11 cellular contexts compared by ENCODE assay signal in genomic region chr11:456533-456932, GRCh38. TPM values are rescaled to one million over a fixed set of nuclear protein-coding genes. Genes with fewer than 3 reads are reported as not detected.
DNase-seq lines count a peak whose midpoint lies in the region; ATAC-seq and TF ChIP-seq lines count a peak whose summit lies in the region.
"Had no signal": no experiment of that assay in that cellular context is flagged by ENCODE, and none has a peak within 500 bp of the region (broad histone marks: within the 10 kb centered on the region; RNA-seq: fewer than 3 reads in every experiment).

No MANE protein-coding gene starts in this region.

- no peak overlapping the region for H3K4ac ChIP-seq in H9 (ENCODE audit: low read depth, low read length)

- no peak overlapping the region for H2BK12ac ChIP-seq in H9 (ENCODE audit: insufficient read length, low read depth, low read length)

- H4K8ac ChIP-seq in H9 (replicated peaks; ENCODE audit: insufficient read length, low read depth, low read length) = no peak overlapping the region

- H4K20me1 ChIP-seq in H9 (ENCODE audit: control insufficient read depth, insufficient read depth, insufficient read length) (no peaks in the 10 kb centered on the region), OCI-LY7 (ENCODE audit: insufficient read depth, low read length) (no peaks in the 10 kb centered on the region)

- H4K5ac ChIP-seq in H9 (ENCODE audit: insufficient read length, low read depth, low read length) = no peak overlapping the region

- no peak for TF ChIP-seq CTCF in GM10248 (IDR thresholded peaks at IDR 0.05; ENCODE audit: control extremely low read depth, extremely low read depth, low read depth, missing control alignments)
- TF ChIP-seq CTCF in H9 (conservative IDR thresholded peaks at IDR 0.05) = no peak
- no peak for TF ChIP-seq CTCF in neural crest cell (conservative IDR thresholded peaks at IDR 0.05)
- no peak for TF ChIP-seq CTCF in OCI-LY7 (conservative IDR thresholded peaks at IDR 0.05; ENCODE audit: low read length)

- H3K4me3 Mint-ChIP-seq in H9 = peak overlapping the region; percentile 19 to 61; a peak in 3 of 5 replicates
- peak overlapping the region; percentile 34 for H3K4me3 Mint-ChIP-seq in activated T-helper 1 cell treated with anti-CD3 and anti-CD28 coated beads, Interleukin-12 subunit alpha, Interleukin-12 subunit beta, Interleukin-2, Interleukin-4 antibody, amounts not matched to agents 30 ng/mL and 10 ng/mL and 1 ng/mL, durations not matched to agents 14 hours and 24 hours and 36 hours
- peak overlapping the region; percentile 6 for H3K4me3 Mint-ChIP-seq in neural crest cell

- no peaks in the 10 kb centered on the region for H3K9me3 ChIP-seq in H9 (ENCODE audit: control insufficient read depth, low read depth, low read length)
- H3K9me3 ChIP-seq in OCI-LY7 (ENCODE audit: low read length) = no peaks in the 10 kb centered on the region
- H3K9me3 ChIP-seq: HAP-1 had no signal

- H3K56ac ChIP-seq in H9 (ENCODE audit: insufficient read length, low read depth, low read length) = no peak overlapping the region

- no peaks in the 10 kb centered on the region for H3K23me2 ChIP-seq in H9 (ENCODE audit: insufficient read length, low read depth, low read length, poor library complexity, severe bottlenecking)

- H3K4me1 ChIP-seq in H9 (ENCODE audit: insufficient read depth, low read length) (no peaks in the 10 kb centered on the region), OCI-LY7 (ENCODE audit: insufficient read depth, low read length, poor library complexity, severe bottlenecking) (peaks cover 12% of the 10 kb centered on the region)

- no peak overlapping the region for H3K18ac ChIP-seq in H9 (ENCODE audit: insufficient read length, low read depth, low read length)

- ATAC-seq in GM18511 (IDR thresholded peaks at IDR 0.05; ENCODE audit: unreplicated experiment) (no peak), GM19395 (IDR thresholded peaks at IDR 0.05; ENCODE audit: unreplicated experiment) (no peak)

- no peaks in the 10 kb centered on the region for H3K9me2 ChIP-seq in OCI-LY7 (ENCODE audit: insufficient read depth, low read length)

- DNase-seq in GM10248 (ENCODE audit: extremely low spot score) (peak; percentile 72), H9 (no peak), neural crest cell (ENCODE audit: low read depth, low spot score) (no peak), OCI-LY7 (ENCODE audit: low spot score) (no peak), NOMO-1 treated with dmso at 0.1 percent for 144 hours (lab: John Stamatoyannopoulos, UW; ENCODE audit: unreplicated experiment) (no peak)
- peak; percentile 24 for DNase-seq in activated T-helper 1 cell treated with anti-CD3 and anti-CD28 coated beads, Interleukin-12 subunit alpha, Interleukin-12 subunit beta, Interleukin-2, Interleukin-4 antibody, amounts not matched to agents 30 ng/mL and 10 ng/mL and 1 ng/mL, durations not matched to agents 14 hours and 24 hours and 36 hours (ENCODE audit: low spot score)
- DNase-seq: DMS79, NCI-H1105 treated with DMSO at 0.1 percent for 48 hours had no signal

- no peak overlapping the region for H2BK20ac ChIP-seq in H9 (ENCODE audit: low read depth, low read length, poor library complexity, severe bottlenecking)

- H3K79me2 ChIP-seq in H9 (ENCODE audit: insufficient read depth, low read length) = peaks cover 13% of the 10 kb centered on the region; the same call in 1 of the 2 replicates
- no peaks in the 10 kb centered on the region for H3K79me2 ChIP-seq in OCI-LY7 (ENCODE audit: insufficient read depth, low read depth, low read length)

- CTCF ChIA-PET in GM10248 (lab: Yijun Ruan, JAX) = interaction anchor here (1.0 to 1.7 kb wide), 4 partner anchors 8 to 62 kb away, joined by 3 to 8 read pairs (median 4); no protein-coding TSS in a partner anchor
- CTCF ChIA-PET in OCI-LY7 (lab: Charles Lee; ENCODE audit: unreplicated experiment) = no interaction called here

- H2BK15ac ChIP-seq in H9 (ENCODE audit: low read depth, low read length) = no peak overlapping the region

- H3K27me3 ChIP-seq in H9 (ENCODE audit: insufficient read depth, low read length) = no peaks in the 10 kb centered on the region

- H3T11ph ChIP-seq in H9 (ENCODE audit: low read length) = no peak overlapping the region

- no peak overlapping the region for H2AFZ ChIP-seq in H9 (ENCODE audit: low read length)
- no peak overlapping the region for H2AFZ ChIP-seq in OCI-LY7 (ENCODE audit: low read length)

- no peak overlapping the region for H2BK5ac ChIP-seq in H9 (ENCODE audit: insufficient read length, low read length)

- WGBS in H9 (ENCODE audit: extremely low coverage, insufficient read length, low lambda C conversion rate) = no CpG with 5 or more reads among the region's 7 CpGs

- no peak overlapping the region for H3K9ac ChIP-seq in H9 (ENCODE audit: extremely low read depth, insufficient read length, low read length)

- H3K4me1 Mint-ChIP-seq in H9 (peaks cover 37 to 38% of the 10 kb centered on the region in 2 experiments), neural crest cell (peaks cover 2% of the 10 kb centered on the region)
- H3K4me1 Mint-ChIP-seq in activated T-helper 1 cell treated with anti-CD3 and anti-CD28 coated beads, Interleukin-12 subunit alpha, Interleukin-12 subunit beta, Interleukin-2, Interleukin-4 antibody, amounts not matched to agents 30 ng/mL and 10 ng/mL and 1 ng/mL, durations not matched to agents 14 hours and 24 hours and 36 hours (ENCODE audit: low read depth) = peaks cover 25% of the 10 kb centered on the region

- no peaks in the 10 kb centered on the region for H3K27me3 Mint-ChIP-seq in H9 (ENCODE audit: low read depth)
- no peaks in the 10 kb centered on the region for H3K27me3 Mint-ChIP-seq in activated T-helper 1 cell treated with anti-CD3 and anti-CD28 coated beads, Interleukin-12 subunit alpha, Interleukin-12 subunit beta, Interleukin-2, Interleukin-4 antibody, amounts not matched to agents 30 ng/mL and 10 ng/mL and 1 ng/mL, durations not matched to agents 14 hours and 24 hours and 36 hours (ENCODE audit: insufficient read depth)
- no peaks in the 10 kb centered on the region for H3K27me3 Mint-ChIP-seq in neural crest cell (ENCODE audit: low read depth)

- H3K23ac ChIP-seq in H9 (ENCODE audit: insufficient read length, low read depth, low read length) = no peak overlapping the region

- POLR2A ChIA-PET in GM10248 (lab: Yijun Ruan, JAX) = interaction anchor here (0.8 kb wide), 1 partner anchor 44 kb away, joined by 3 read pairs; no protein-coding TSS in a partner anchor
- POLR2A ChIA-PET in OCI-LY7 (lab: Charles Lee) = no interaction called here

- H3K4me2 ChIP-seq in H9 (ENCODE audit: insufficient read depth, insufficient read length, low read length) (no peak overlapping the region), OCI-LY7 (ENCODE audit: low read length) (no peak overlapping the region)

- H3K9me3 Mint-ChIP-seq in H9 = no peaks in the 10 kb centered on the region; a peak in 1 of 5 replicates
- H3K9me3 Mint-ChIP-seq in activated T-helper 1 cell treated with anti-CD3 and anti-CD28 coated beads, Interleukin-12 subunit alpha, Interleukin-12 subunit beta, Interleukin-2, Interleukin-4 antibody, amounts not matched to agents 30 ng/mL and 10 ng/mL and 1 ng/mL, durations not matched to agents 14 hours and 24 hours and 36 hours = no peaks in the 10 kb centered on the region
- no peaks in the 10 kb centered on the region for H3K9me3 Mint-ChIP-seq in neural crest cell

- H3K79me1 ChIP-seq in H9 (ENCODE audit: insufficient read depth, low read depth, low read length, poor library complexity, severe bottlenecking) = peaks cover 2% of the 10 kb centered on the region

- intact Hi-C loops in activated T-helper 1 cell treated with anti-CD3 and anti-CD28 coated beads, Interleukin-12 subunit alpha, Interleukin-12 subunit beta, Interleukin-2, Interleukin-4 antibody, amounts not matched to agents 30 ng/mL and 10 ng/mL and 1 ng/mL, durations not matched to agents 14 hours and 24 hours and 36 hours (cut with micrococcal nuclease) = no loop called here
- intact Hi-C loops in OCI-LY7 (cut with micrococcal nuclease; ENCODE audit: unreplicated experiment) = no loop called here

- H3K27ac Mint-ChIP-seq in H9 (peak overlapping the region; percentile 81 to 98 (median 91); a peak in 4 of 7 replicates), neural crest cell (ENCODE audit: unreplicated experiment) (no peak overlapping the region)
- peak overlapping the region; percentile 66 for H3K27ac Mint-ChIP-seq in activated T-helper 1 cell treated with anti-CD3 and anti-CD28 coated beads, Interleukin-12 subunit alpha, Interleukin-12 subunit beta, Interleukin-2, Interleukin-4 antibody, amounts not matched to agents 30 ng/mL and 10 ng/mL and 1 ng/mL, durations not matched to agents 14 hours and 24 hours and 36 hours

- BruUV-seq in OCI-LY7 (replicated peaks; lab: Mats Ljungman, UMichigan) = no TSS peak

- peaks cover 10% of the 10 kb centered on the region; the same call in 1 of the 2 replicates for H3K36me3 ChIP-seq in OCI-LY7 (ENCODE audit: insufficient read depth, low read length)

- H3K14ac ChIP-seq in H9 (ENCODE audit: insufficient read depth, low read length) = no peak overlapping the region

- no peak overlapping the region for H2BK120ac ChIP-seq in H9 (ENCODE audit: low read depth, low read length, poor library complexity, severe bottlenecking)

- H3K36me3 Mint-ChIP-seq in H9 (ENCODE audit: insufficient read depth in 1 of 3, low read depth in 3 of 3) (peaks cover 22 to 61% (median 49%) of the 10 kb centered on the region in 3 experiments; a peak in 6 of 7 replicates), neural crest cell (ENCODE audit: low read depth) (no peaks in the 10 kb centered on the region)
- H3K36me3 Mint-ChIP-seq in activated T-helper 1 cell treated with anti-CD3 and anti-CD28 coated beads, Interleukin-12 subunit alpha, Interleukin-12 subunit beta, Interleukin-2, Interleukin-4 antibody, amounts not matched to agents 30 ng/mL and 10 ng/mL and 1 ng/mL, durations not matched to agents 14 hours and 24 hours and 36 hours (ENCODE audit: low read depth) = peaks cover 31% of the 10 kb centered on the region

- no peak overlapping the region for H3K4me3 ChIP-seq in OCI-LY7 (ENCODE audit: low read depth, low read length, poor library complexity, severe bottlenecking)
- H3K4me3 ChIP-seq: HAP-1 had no signal

- no peak overlapping the region for H4K91ac ChIP-seq in H9 (ENCODE audit: insufficient read length, low read depth, low read length)

- H3K27ac ChIP-seq in H9 (ENCODE audit: insufficient read length, low read depth, low read length) (no peak overlapping the region), OCI-LY7 (ENCODE audit: low read depth, low read length, poor library complexity, severe bottlenecking) (no peak overlapping the region)

- no peak overlapping the region for H2AK5ac ChIP-seq in H9 (ENCODE audit: insufficient read length, low read length)

RNA-seq across cellular contexts. Expression of gene PTDSS2, which starts 6.5 kb away (rescaled TPM):
- total RNA-seq in H9 (2021) = 53.4 and 55.3 TPM in 2 replicates
- total RNA-seq in activated T-helper 1 cell treated with anti-CD3 and anti-CD28 coated beads, Interleukin-12 subunit alpha, Interleukin-12 subunit beta, Interleukin-2, Interleukin-4 antibody, amounts not matched to agents 30 ng/mL and 10 ng/mL and 1 ng/mL, durations not matched to agents 14 hours and 24 hours and 36 hours = 31.0 and 33.9 TPM in 2 replicates
- 51.2 and 52.4 TPM in 2 replicates for total RNA-seq in neural crest cell
- 19.6 and 27.8 TPM in 2 replicates for total RNA-seq in OCI-LY7 (2014; rRNA removed; shearing (Covaris generic))
- 30.3 and 32.7 TPM in 2 replicates for total RNA-seq in OCI-LY7 (2022)

RNA-seq across cellular contexts. Expression of gene ANO9, which starts 14.7 kb away (rescaled TPM):
- total RNA-seq in H9 (2021) = 12.3 and 13.1 TPM in 2 replicates
- 33.1 and 33.8 TPM in 2 replicates for total RNA-seq in activated T-helper 1 cell treated with anti-CD3 and anti-CD28 coated beads, Interleukin-12 subunit alpha, Interleukin-12 subunit beta, Interleukin-2, Interleukin-4 antibody, amounts not matched to agents 30 ng/mL and 10 ng/mL and 1 ng/mL, durations not matched to agents 14 hours and 24 hours and 36 hours
- total RNA-seq in neural crest cell = not detected in 2 replicates
- total RNA-seq in OCI-LY7 (2014; rRNA removed; shearing (Covaris generic)) = 22.2 and 25.7 TPM in 2 replicates
- total RNA-seq in OCI-LY7 (2022) = 27.6 and 28.2 TPM in 2 replicates

RNA-seq across cellular contexts. Expression of gene SIGIRR, which starts 41.7 kb away (rescaled TPM):
- total RNA-seq in H9 (2021) = 85.7 and 89.7 TPM in 2 replicates
- total RNA-seq in activated T-helper 1 cell treated with anti-CD3 and anti-CD28 coated beads, Interleukin-12 subunit alpha, Interleukin-12 subunit beta, Interleukin-2, Interleukin-4 antibody, amounts not matched to agents 30 ng/mL and 10 ng/mL and 1 ng/mL, durations not matched to agents 14 hours and 24 hours and 36 hours = 38.3 and 43.9 TPM in 2 replicates
- 14.5 and 15.9 TPM in 2 replicates for total RNA-seq in neural crest cell
- total RNA-seq in OCI-LY7 (2014; rRNA removed; shearing (Covaris generic)) = 36.9 and 57.2 TPM in 2 replicates
- total RNA-seq in OCI-LY7 (2022) = 25.3 and 29.2 TPM in 2 replicates

RNA-seq across cellular contexts. Expression of gene RNH1, which starts 50.5 kb away (rescaled TPM):
- total RNA-seq in H9 (2021) (60.0 and 67.0 TPM in 2 replicates), neural crest cell (69.2 and 71.1 TPM in 2 replicates), OCI-LY7 (2022) (48.8 and 65.5 TPM in 2 replicates)
- total RNA-seq in activated T-helper 1 cell treated with anti-CD3 and anti-CD28 coated beads, Interleukin-12 subunit alpha, Interleukin-12 subunit beta, Interleukin-2, Interleukin-4 antibody, amounts not matched to agents 30 ng/mL and 10 ng/mL and 1 ng/mL, durations not matched to agents 14 hours and 24 hours and 36 hours = 123 and 126 TPM in 2 replicates
- total RNA-seq in OCI-LY7 (2014; rRNA removed; shearing (Covaris generic)) = 57.1 and 65.7 TPM in 2 replicates

Comparison
In these comparisons a context has a peak if more than half of its experiments do, and no peak if none do; other contexts are left out.
1. DNase-seq: peak in GM10248 (single experiment) and activated T-helper 1 cell treated with anti-CD3 and anti-CD28 coated beads, Interleukin-12 subunit alpha, Interleukin-12 subunit beta, Interleukin-2, Interleukin-4 antibody, amounts not matched to agents 30 ng/mL and 10 ng/mL and 1 ng/mL, durations not matched to agents 14 hours and 24 hours and 36 hours (single experiment); none in H9 (single experiment), neural crest cell (single experiment), OCI-LY7 (single experiment) and NOMO-1 treated with dmso at 0.1 percent for 144 hours (single experiment).
2. RNA of gene ANO9, which starts 14.7 kb away (total RNA-seq): 33.1 to 33.8 TPM in activated T-helper 1 cell treated with anti-CD3 and anti-CD28 coated beads, Interleukin-12 subunit alpha, Interleukin-12 subunit beta, Interleukin-2, Interleukin-4 antibody, amounts not matched to agents 30 ng/mL and 10 ng/mL and 1 ng/mL, durations not matched to agents 14 hours and 24 hours and 36 hours, 22.2 to 28.2 TPM in OCI-LY7 and 12.3 to 13.1 TPM in H9; not detected in neural crest cell; every median in the first group is over 10 times any median in the second.
3. Peak in every context shown above with its lines, with median percentiles within 50 percentile points of each other: H3K4me3 Mint-ChIP-seq.